27 cellular contexts compared by ENCODE assay signal in the genomic region with DNA sequence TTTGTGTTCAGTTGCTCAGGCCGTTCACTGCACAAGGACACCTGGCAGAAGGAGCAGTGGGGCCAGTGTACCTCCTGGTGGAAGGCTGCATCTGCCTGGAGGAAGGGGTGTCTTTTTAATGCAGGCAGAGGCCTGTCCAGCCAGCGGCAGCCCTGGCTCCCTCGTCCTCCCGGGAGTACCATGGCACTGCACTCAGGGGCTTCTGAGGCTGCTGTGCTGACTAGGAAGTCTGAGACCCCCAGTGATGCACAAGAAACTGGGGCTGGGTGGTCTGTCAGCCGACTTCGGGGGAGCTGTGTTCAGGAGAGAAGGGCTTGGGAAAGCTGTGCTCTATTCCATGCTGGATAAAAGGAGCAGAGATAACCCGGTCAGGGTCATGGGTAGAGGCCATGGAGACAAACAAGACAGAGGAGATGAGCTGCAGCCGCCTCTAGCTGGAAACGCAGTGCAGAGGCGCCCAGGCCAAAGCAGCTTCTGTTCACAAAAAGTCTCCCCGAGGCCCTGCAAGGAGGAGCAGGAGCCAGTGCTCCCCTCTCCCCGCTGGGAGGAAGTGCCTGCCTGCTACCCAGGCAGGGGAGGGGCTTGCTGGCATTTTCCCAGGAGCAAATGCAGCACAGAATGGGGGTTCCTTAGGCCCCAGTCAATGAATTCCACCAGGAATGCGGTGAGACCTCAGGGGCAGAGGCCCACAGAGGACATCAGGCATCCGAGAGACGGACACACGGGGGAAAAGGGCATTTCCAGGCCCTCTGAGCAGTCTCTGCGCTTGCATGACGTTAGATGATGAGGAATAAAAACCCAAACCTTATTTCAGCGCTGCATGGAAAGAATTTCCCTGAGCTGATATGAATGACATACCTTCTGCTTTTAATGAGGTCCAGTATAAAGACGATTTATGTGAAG. TPM values are rescaled to one million over a fixed set of nuclear protein-coding genes. Genes with fewer than 3 reads are reported as not detected.
A peak's percentile ranks its signal among the peaks of the same experiment; 100 is the strongest.
DNase-seq lines count a peak whose midpoint lies in the region; ATAC-seq and TF ChIP-seq lines count a peak whose summit lies in the region.
"Had no signal": no experiment of that assay in that cellular context is flagged by ENCODE, and none has a peak within 500 bp of the region (broad histone marks: within the 10 kb centered on the region; RNA-seq: fewer than 3 reads in every experiment).

No MANE protein-coding gene starts in this region.

- no peaks in the 10 kb centered on the region for H3K36me3 Mint-ChIP-seq in WTC11
- H3K36me3 Mint-ChIP-seq: CD8-positive, alpha-beta memory T cell had no signal

- H3K36me3 ChIP-seq in H7 (replicated peaks; ENCODE audit: control insufficient read depth, insufficient read depth, low read length) (no peaks in the 10 kb centered on the region), neuronal stem cell (replicated peaks in 1 of 2; ENCODE audit: control insufficient read depth in 2 of 2, insufficient read depth in 2 of 2, low read length in 2 of 2) (no peaks in the 10 kb centered on the region)
- H3K36me3 ChIP-seq: BE2C, MG63, tibial nerve had no signal

- H3K27ac ChIP-seq in neuronal stem cell (replicated peaks; ENCODE audit: low read length): no peak overlapping the region
- H3K27ac ChIP-seq: PC-9, tibial nerve had no signal

- H2BK15ac ChIP-seq in neuronal stem cell (ENCODE audit: low read length): no peak overlapping the region

- H2BK5ac ChIP-seq in neuronal stem cell (ENCODE audit: low read length): no peak overlapping the region

- H2AK5ac ChIP-seq in neuronal stem cell (ENCODE audit: low read depth, low read length): no peak overlapping the region

- WGBS in neuronal stem cell (ENCODE audit: extremely low coverage in 2 of 2, insufficient read length in 2 of 2, insufficient replicate concordance in 1 of 2), 2 donors: no CpG with 5 or more reads among the region's 20 CpGs

- no peak overlapping the region for H3K14ac ChIP-seq in neuronal stem cell (ENCODE audit: low read length)

- H3K9ac ChIP-seq in neuronal stem cell (ENCODE audit: low read depth, low read length, poor library complexity): no peak overlapping the region

- no peak overlapping the region for H2BK120ac ChIP-seq in neuronal stem cell (ENCODE audit: low read depth, low read length)

- no peak overlapping the region for H3K27ac Mint-ChIP-seq in WTC11
- H3K27ac Mint-ChIP-seq: activated CD8-positive, alpha-beta T cell treated with anti-CD3 and anti-CD28 coated beads, Interleukin-2, amount 10 ng/mL, durations not matched to agents 7 days and 5 days; dendritic cell treated with granulocyte-macrophage colony-stimulating factor and Interleukin-4, amounts not matched to agents 40 ng/mL and 50 ng/mL, for 4 days had no signal

- no peak for TF ChIP-seq CTCF in WTC11 (IDR thresholded peaks at IDR 0.05)

- CTCF ChIA-PET in WTC11 (lab: Charles Lee): interaction anchor here (0.6 to 1.4 kb wide), 5 partner anchors 9 to 146 kb away, joined by 3 to 4 read pairs (median 3); no protein-coding TSS in a partner anchor

- peaks cover 41% of the 10 kb centered on the region for H3K4me1 Mint-ChIP-seq in WTC11

- peaks cover 9 to 31% of the 10 kb centered on the region in 2 donors for H3K4me1 ChIP-seq in neuronal stem cell (ENCODE audit: control insufficient read depth in 2 of 2, insufficient read depth in 1 of 2, low read depth in 1 of 2, low read length in 2 of 2)
- H3K4me1 ChIP-seq: BE2C had no signal

- peak overlapping the region; percentile 89 for H2AFZ ChIP-seq in neuronal stem cell (ENCODE audit: low read length)
- H2AFZ ChIP-seq: PC-9 had no signal

- no peak overlapping the region for H3K4ac ChIP-seq in neuronal stem cell (ENCODE audit: low read length)

- H3K4me3 Mint-ChIP-seq in WTC11: no peak overlapping the region
- H3K4me3 Mint-ChIP-seq: activated CD8-positive, alpha-beta T cell treated with anti-CD3 and anti-CD28 coated beads, Interleukin-2, amount 10 ng/mL, durations not matched to agents 7 days and 5 days; activated T-cell treated with anti-CD3 and anti-CD28 coated beads, Interleukin-2, amount 50 U/mL, for 4 hours; CD8-positive, alpha-beta memory T cell; dendritic cell treated with granulocyte-macrophage colony-stimulating factor and Interleukin-4, amounts not matched to agents 40 ng/mL and 50 ng/mL, for 4 days; naive thymus-derived CD8-positive, alpha-beta T cell had no signal

- DNase-seq in H7: peak; percentile 65
- no peak for DNase-seq in WTC11 (ENCODE audit: low spot score)
- peak; percentile 28 for DNase-seq in left lobe of liver (ENCODE audit: low spot score)
- DNase-seq in neuronal stem cell (ENCODE audit: low spot score): no peak
- no peak for DNase-seq in C1 segment of cervical spinal cord (lab: John Stamatoyannopoulos, UW)
- no peak for DNase-seq in left colon
- no peak for DNase-seq in NCI-H1694 (lab: John Stamatoyannopoulos, UW)
- DNase-seq: activated CD4-positive, alpha-beta T cell treated with anti-CD3 and anti-CD28 coated beads for 1 hour; activated CD8-positive, alpha-beta T cell treated with anti-CD3 and anti-CD28 coated beads, Interleukin-2, amount 10 ng/mL, durations not matched to agents 7 days and 5 days; activated T-cell treated with anti-CD3 and anti-CD28 coated beads, Interleukin-2, amount 50 U/mL, for 4 hours; BE2C; caudate nucleus; CD8-positive, alpha-beta memory T cell; GOT3; KG1; MG63; NCI-H1105 treated with DMSO at 0.1 percent for 48 hours; NCI-H2029; NCI-H526 treated with DMSO at 0.1 percent for 48 hours; PC-9; stimulated activated CD4-positive, alpha-beta T cell treated with anti-CD3 and anti-CD28 coated beads, Interleukin-4, amount 100 ng/mL, for 1 hour had no signal

- intact Hi-C loops in left colon (cut with DNase I, micrococcal nuclease): no loop called here

- no peaks in the 10 kb centered on the region; the same call in 1 of the 2 replicates for H3K27me3 Mint-ChIP-seq in WTC11 (ENCODE audit: low read depth)

- H3K9me3 ChIP-seq in neuronal stem cell (replicated peaks in 1 of 2; ENCODE audit: control insufficient read depth in 2 of 2, insufficient read depth in 1 of 2, low read depth in 1 of 2, low read length in 2 of 2): peaks cover 2 to 8% of the 10 kb centered on the region in 2 donors
- H3K9me3 ChIP-seq: BE2C, tibial nerve had no signal

- H3K23ac ChIP-seq in neuronal stem cell (ENCODE audit: low read depth, low read length, poor library complexity): no peak overlapping the region

- POLR2A ChIA-PET in WTC11 (lab: Charles Lee): no interaction called here

- no peak for ATAC-seq in WTC11
- peak; percentile 13 for ATAC-seq in left lobe of liver
- ATAC-seq in GM18520 (IDR thresholded peaks at IDR 0.05; ENCODE audit: unreplicated experiment): no peak
- ATAC-seq in left colon: no peak
- ATAC-seq: activated CD8-positive, alpha-beta T cell treated with anti-CD3 and anti-CD28 coated beads, Interleukin-2, amount 10 ng/mL, durations not matched to agents 7 days and 5 days; activated T-cell treated with anti-CD3 and anti-CD28 coated beads, Interleukin-2, amount 50 U/mL, for 4 hours; naive thymus-derived CD8-positive, alpha-beta T cell; Right ventricle myocardium inferior; sciatic nerve had no signal

- H3K4me2 ChIP-seq in neuronal stem cell (ENCODE audit: insufficient read depth, low read length, poor library complexity, severe bottlenecking): no peak overlapping the region
- H3K4me2 ChIP-seq: PC-9 had no signal

- no peak overlapping the region for H2BK12ac ChIP-seq in neuronal stem cell (ENCODE audit: low read length)

- no peaks in the 10 kb centered on the region for H3K27me3 ChIP-seq in H7 (ENCODE audit: control insufficient read depth, insufficient read depth, low read length)
- H3K27me3 ChIP-seq in neuronal stem cell (ENCODE audit: control insufficient read depth in 3 of 3, insufficient read depth in 3 of 3, low read depth in 1 of 3, low read length in 3 of 3): no peaks in the 10 kb centered on the region
- H3K27me3 ChIP-seq: BE2C, MG63, tibial nerve had no signal

- H3K18ac ChIP-seq in neuronal stem cell (ENCODE audit: low read length): no peak overlapping the region

- H4K8ac ChIP-seq in neuronal stem cell (ENCODE audit: low read depth, low read length): no peak overlapping the region

- H3K79me1 ChIP-seq in neuronal stem cell (ENCODE audit: low read depth, low read length): no peaks in the 10 kb centered on the region

- H3K9me3 Mint-ChIP-seq in WTC11: no peaks in the 10 kb centered on the region
- H3K9me3 Mint-ChIP-seq: CD8-positive, alpha-beta memory T cell; dendritic cell treated with granulocyte-macrophage colony-stimulating factor and Interleukin-4, amounts not matched to agents 40 ng/mL and 50 ng/mL, for 4 days had no signal

- H4K91ac ChIP-seq in neuronal stem cell (ENCODE audit: low read depth, low read length, poor library complexity): no peak overlapping the region

- H3K4me3 ChIP-seq in H7 (ENCODE audit: insufficient read depth, low read depth, low read length) (no peak overlapping the region), neuronal stem cell (ENCODE audit: low read length in 2 of 2) (no peak overlapping the region)
- H3K4me3 ChIP-seq: MG63, PC-9, tibial nerve had no signal

TF ChIP-seq in WTC11, 78 proteins besides CTCF, POLR2A, EP300 and RAD21:
- TF ChIP-seq ZNF263 (CRISPR knock-in tag; IDR thresholded peaks at IDR 0.05; ENCODE audit: low read depth) (peak; percentile 62; the same call in 1 of the 2 replicates), ZNF121 (CRISPR knock-in tag; IDR thresholded peaks at IDR 0.05) (no peak)

RNA-seq across cellular contexts. Expression of gene C2CD2, which starts 17.2 kb away (rescaled TPM):
- 9.8 and 12.5 TPM in 2 replicates for total RNA-seq in H7 (2014; rRNA removed; shearing (Covaris generic))
- 11.2 to 14.9 TPM (median 14.1 TPM) in 3 replicates for total RNA-seq in WTC11 (2021)
- 10.5 TPM for total RNA-seq in left lobe of liver
- 9.9 TPM for polyA plus RNA-seq in neuronal stem cell (2013, experiment 1 of 2)
- polyA plus RNA-seq in neuronal stem cell (2013, experiment 2 of 2): 10.7 TPM
- 10 to 100 TPM; 13.5 to 17.7 TPM for total RNA-seq in left colon

RNA-seq across cellular contexts. Expression of gene ZBTB21, which starts 39.2 kb away (rescaled TPM):
- 10.2 and 12.1 TPM in 2 replicates for total RNA-seq in H7 (2014; rRNA removed; shearing (Covaris generic))
- total RNA-seq in WTC11 (2021): 13.8 to 14.2 TPM (median 14.2 TPM) in 3 replicates
- total RNA-seq in left lobe of liver: 4.2 TPM
- 11.2 TPM for polyA plus RNA-seq in neuronal stem cell (2013, experiment 1 of 2)
- 11.2 TPM for polyA plus RNA-seq in neuronal stem cell (2013, experiment 2 of 2)
- total RNA-seq in left colon: 10 to 100 TPM; 15.1 to 15.2 TPM

Comparison
In these comparisons a context has a peak if more than half of its experiments do, and no peak if none do; other contexts are left out.
1. DNase-seq: peak in H7 (single experiment) and left lobe of liver (single experiment); none in WTC11 (single experiment), neuronal stem cell (single experiment), C1 segment of cervical spinal cord (0 of 14), left colon (0 of 2) and NCI-H1694 (single experiment).